In the genomic region with DNA sequence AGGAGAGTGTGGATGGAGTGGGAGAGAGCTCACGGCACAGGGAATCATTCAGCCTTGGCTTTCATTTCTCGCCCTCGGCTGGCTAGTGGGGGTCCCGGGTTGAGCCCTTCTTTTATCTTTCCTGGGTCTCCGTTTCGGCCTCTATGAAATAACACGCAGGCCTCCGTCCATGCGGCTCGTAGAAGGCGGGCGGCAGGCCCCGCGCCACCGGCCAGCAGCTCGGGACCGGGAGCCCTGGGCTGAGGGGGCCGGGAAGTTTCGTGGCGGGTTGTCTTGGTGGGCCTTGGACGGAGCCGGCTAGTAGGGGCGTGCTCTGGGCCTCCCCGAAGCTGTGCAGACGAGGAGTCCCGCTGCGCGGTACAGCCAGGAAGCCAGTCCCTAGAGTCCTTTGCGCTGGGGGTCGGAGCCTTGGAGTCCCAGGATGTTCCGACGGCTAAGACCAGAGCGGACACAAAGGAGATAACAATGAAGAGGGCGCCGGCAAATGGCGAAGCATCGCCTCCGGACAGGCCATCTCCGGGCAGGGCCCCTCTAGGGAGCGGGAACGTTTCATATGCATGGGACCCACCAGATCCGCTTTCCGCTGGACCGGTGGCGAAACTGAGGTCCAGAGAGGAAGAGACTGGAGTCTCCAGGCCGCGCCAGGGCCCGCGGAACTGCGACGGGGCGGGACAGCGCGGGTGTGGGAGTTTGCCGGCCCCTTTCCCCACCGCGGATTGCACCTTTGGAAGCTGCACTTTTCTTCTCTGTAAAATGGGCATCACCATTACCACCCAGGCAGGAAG, we compare ENCODE assay signal across 1 cellular context.
TF ChIP-seq lines count a peak whose summit lies in the region.

No MANE protein-coding gene starts in this region.

TF ChIP-seq in IMR-90, 13 proteins besides CTCF, POLR2A, EP300 and RAD21:
- TF ChIP-seq, protein P1, sequence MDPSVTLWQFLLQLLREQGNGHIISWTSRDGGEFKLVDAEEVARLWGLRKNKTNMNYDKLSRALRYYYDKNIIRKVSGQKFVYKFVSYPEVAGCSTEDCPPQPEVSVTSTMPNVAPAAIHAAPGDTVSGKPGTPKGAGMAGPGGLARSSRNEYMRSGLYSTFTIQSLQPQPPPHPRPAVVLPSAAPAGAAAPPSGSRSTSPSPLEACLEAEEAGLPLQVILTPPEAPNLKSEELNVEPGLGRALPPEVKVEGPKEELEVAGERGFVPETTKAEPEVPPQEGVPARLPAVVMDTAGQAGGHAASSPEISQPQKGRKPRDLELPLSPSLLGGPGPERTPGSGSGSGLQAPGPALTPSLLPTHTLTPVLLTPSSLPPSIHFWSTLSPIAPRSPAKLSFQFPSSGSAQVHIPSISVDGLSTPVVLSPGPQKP (IDR thresholded peaks at IDR 0.05; ENCODE audit: borderline replicate concordance, low read depth, low read length) = no peak
- TF ChIP-seq FOS (IDR thresholded peaks at IDR 0.05; ENCODE audit: low read depth, low read length) (no peak), MXI1 (IDR thresholded peaks at IDR 0.05; ENCODE audit: borderline replicate concordance, low read depth, low read length) (no peak), RFX5 (IDR thresholded peaks at IDR 0.05; ENCODE audit: low read depth, low read length) (no peak), MAFK (IDR thresholded peaks at IDR 0.05; ENCODE audit: low read depth, low read length) (no peak), NFE2L2 (IDR thresholded peaks at IDR 0.05; ENCODE audit: low read depth, low read length) (no peak), CEBPB (IDR thresholded peaks at IDR 0.05; ENCODE audit: low read depth, low read length) (no peak), RCOR1 (IDR thresholded peaks at IDR 0.05; ENCODE audit: insufficient replicate concordance, low read length) (no peak), MAZ (IDR thresholded peaks at IDR 0.05; ENCODE audit: borderline replicate concordance, low read depth, low read length) (no peak), USF2 (IDR thresholded peaks at IDR 0.05; ENCODE audit: low read depth, low read length) (no peak), CHD1 (IDR thresholded peaks at IDR 0.05; ENCODE audit: low read depth, low read length) (no peak), SMC3 (IDR thresholded peaks at IDR 0.05; ENCODE audit: low read depth, low read length) (no peak), BHLHE40 (IDR thresholded peaks at IDR 0.05; ENCODE audit: low read depth, low read length) (no peak)
